ENCODE assay signal across 19 cellular contexts in genomic region chr4:173247316-173247715, GRCh38.
A peak's percentile ranks its signal among the peaks of the same experiment; 100 is the strongest.
DNase-seq lines count a peak whose midpoint lies in the region; TF ChIP-seq lines count a peak whose summit lies in the region.
"Had no signal": no experiment of that assay in that cellular context is flagged by ENCODE, and none has a peak within 500 bp of the region (broad histone marks: within the 10 kb centered on the region; RNA-seq: fewer than 3 reads in every experiment).

No MANE protein-coding gene starts in this region.

- H3K4me2 ChIP-seq in BLaER1 (peak overlapping the region; percentile 58), KMS-11 (peak overlapping the region; percentile 96)

- H4K20me1 ChIP-seq in BLaER1, result peaks cover 100% of the 10 kb centered on the region
- H4K20me1 ChIP-seq in KMS-11 (ENCODE audit: insufficient read depth), result no peaks in the 10 kb centered on the region

- peak; percentile 77 for DNase-seq in NCI-H82 (lab: John Stamatoyannopoulos, UW)
- DNase-seq in cerebellum (ENCODE audit: low spot score), result peak; percentile 75
- no peak for DNase-seq in testis
- DNase-seq in stimulated activated CD4-positive, alpha-beta T cell treated with anti-CD3 and anti-CD28 coated beads, Interleukin-1b, Interleukin-23, amount 100 ng/mL, for 48 hours, result no peak
- DNase-seq in Ammon's horn (ENCODE audit: low spot score), result no peak
- DNase-seq in activated CD4-positive, alpha-beta T cell treated with anti-CD3 and anti-CD28 coated beads for 1 hour, result no peak
- DNase-seq: activated CD4-positive, alpha-beta T cell treated with anti-CD3 and anti-CD28 coated beads, Interleukin-2, amount 10 ng/mL, durations not matched to agents 24 days and 14 days; activated CD8-positive, alpha-beta memory T cell treated with anti-CD3 and anti-CD28 coated beads, Interleukin-2, amount 50 U/mL, for 4 hours; activated naive CD8-positive, alpha-beta T cell treated with anti-CD3 and anti-CD28 coated beads, Interleukin-2, amount 50 U/mL, for 24 hours; GDM1; hypothalamus; nucleus accumbens; spleen; stimulated activated CD4-positive, alpha-beta T cell treated with anti-CD3 and anti-CD28 coated beads, Interleukin-4, amount 100 ng/mL, for 4 hours; SW 1271; upper lobe of right lung had no signal

- H3K9me3 ChIP-seq in BLaER1 (no peaks in the 10 kb centered on the region), testis (no peaks in the 10 kb centered on the region)
- H3K9me3 ChIP-seq: breast epithelium, spleen, upper lobe of right lung had no signal

- TF ChIP-seq POLR2A in testis (IDR thresholded peaks at IDR 0.05), result no peak

- H3K36me3 ChIP-seq in BLaER1 (peaks cover 33% of the 10 kb centered on the region), KMS-11 (ENCODE audit: insufficient read depth) (no peaks in the 10 kb centered on the region), testis (ENCODE audit: low read depth, missing control alignments) (no peaks in the 10 kb centered on the region)
- H3K36me3 ChIP-seq: breast epithelium, upper lobe of right lung had no signal

- H3K4me1 ChIP-seq in BLaER1, result peaks cover 96% of the 10 kb centered on the region
- H3K4me1 ChIP-seq in KMS-11 (ENCODE audit: low read depth, poor library complexity, severe bottlenecking), result peaks cover 99% of the 10 kb centered on the region
- H3K4me1 ChIP-seq in testis, result no peaks in the 10 kb centered on the region
- H3K4me1 ChIP-seq: breast epithelium, upper lobe of right lung had no signal

- intact Hi-C loops in testis (cut with DNase I; ENCODE audit: low total_unique reads), result no loop called here

- 68 to 79% methylated on average over 5 of the region's 5 CpGs for WGBS in testis, 2 donors

- H3K9ac ChIP-seq in BLaER1 (no peak overlapping the region), KMS-11 (peak overlapping the region; percentile 37)

- TF ChIP-seq CTCF in KMS-11 (conservative IDR thresholded peaks at IDR 0.05; ENCODE audit: low read depth, low read length), result no peak
- TF ChIP-seq CTCF in testis (IDR thresholded peaks at IDR 0.05), result no peak

- no peaks in the 10 kb centered on the region for H3K27me3 ChIP-seq in BLaER1
- no peaks in the 10 kb centered on the region for H3K27me3 ChIP-seq in KMS-11 (ENCODE audit: insufficient read depth, low read depth)
- H3K27me3 ChIP-seq in testis, result no peaks in the 10 kb centered on the region
- H3K27me3 ChIP-seq: breast epithelium, spleen, upper lobe of right lung had no signal

- H3K4me3 ChIP-seq in BLaER1 (no peak overlapping the region), KMS-11 (IDR thresholded peaks at IDR 0.05; ENCODE audit: insufficient read depth, low read depth, low read length) (no peak overlapping the region), testis (no peak overlapping the region)
- H3K4me3 ChIP-seq: breast epithelium, spleen, upper lobe of right lung had no signal

- H3K79me2 ChIP-seq in KMS-11 (ENCODE audit: insufficient read depth, low read depth), result peaks cover 86% of the 10 kb centered on the region

- H3K27ac ChIP-seq in BLaER1, result peak overlapping the region; percentile 42; the same call in 1 of the 2 replicates
- peak overlapping the region; percentile 86 for H3K27ac ChIP-seq in KMS-11
- no peak overlapping the region for H3K27ac ChIP-seq in testis
- H3K27ac ChIP-seq: breast epithelium, spleen, upper lobe of right lung had no signal

- peak overlapping the region; percentile 56; the same call in 1 of the 2 replicates for H2AFZ ChIP-seq in KMS-11 (ENCODE audit: low read depth)

Comparison
In these comparisons a context has a peak if more than half of its experiments do, and no peak if none do; other contexts are left out.
1. H3K27ac ChIP-seq: peak in BLaER1 (single experiment) and KMS-11 (single experiment); none in testis (0 of 2).
2. DNase-seq: peak in NCI-H82 (single experiment) and cerebellum (single experiment); none in testis (single experiment), stimulated activated CD4-positive, alpha-beta T cell treated with anti-CD3 and anti-CD28 coated beads, Interleukin-1b, Interleukin-23, amount 100 ng/mL, for 48 hours (single experiment), Ammon's horn (single experiment) and activated CD4-positive, alpha-beta T cell treated with anti-CD3 and anti-CD28 coated beads for 1 hour (single experiment).